ENCODE assay signal across 8 cellular contexts in genomic region chr3:132660056-132660744, GRCh38. TPM values are rescaled to one million over a fixed set of nuclear protein-coding genes. Genes with fewer than 3 reads are reported as not detected.
DNase-seq lines count a peak whose midpoint lies in the region; ATAC-seq and TF ChIP-seq lines count a peak whose summit lies in the region.

UBA5 (plus strand) TSS chr3:132660329; CDS start chr3:132660538, 209 bp downstream.

- H3K27ac Mint-ChIP-seq in activated CD4-positive, alpha-beta T cell treated with anti-CD3 and anti-CD28 coated beads for 36 hours, result peak within 1 kb of the TSS; percentile 98

- CTCF ChIA-PET in activated CD4-positive, alpha-beta T cell treated with anti-CD3 and anti-CD28 coated beads for 36 hours (lab: Charles Lee), result interaction anchor here (0.7 to 1.3 kb wide), 4 partner anchors 15 to 311 kb away, joined by 3 to 5 read pairs (median 4); no protein-coding TSS in a partner anchor

- POLR2A ChIA-PET in activated CD4-positive, alpha-beta T cell treated with anti-CD3 and anti-CD28 coated beads for 36 hours (lab: Charles Lee), result interaction anchor here (0.6 kb wide), 1 partner anchor 11 kb away, joined by 3 read pairs; no protein-coding TSS in a partner anchor

- peak within 1 kb of the TSS; percentile 86 for H3K27ac ChIP-seq in layer of hippocampus (ENCODE audit: low read depth, low read length)

- H3K27me3 ChIP-seq in layer of hippocampus (ENCODE audit: control insufficient read depth, insufficient read depth, low read length), result no peaks in the 10 kb centered on the region

- in situ Hi-C loops in ACHN (cut with HindIII; ENCODE audit: low pct_ligation_motif_present, low pct_unique_long_range_greater_than_20kb, low sequenced_read_pairs), result no loop called here

- no peak for TF ChIP-seq CTCF in choroid plexus epithelial cell (conservative IDR thresholded peaks at IDR 0.05; ENCODE audit: low read depth, low read length)

- H3K4me1 Mint-ChIP-seq in activated CD4-positive, alpha-beta T cell treated with anti-CD3 and anti-CD28 coated beads for 36 hours, result peaks cover 52% of the 10 kb centered on the region

- peaks cover 22% of the 10 kb centered on the region for H3K36me3 Mint-ChIP-seq in activated CD4-positive, alpha-beta T cell treated with anti-CD3 and anti-CD28 coated beads for 36 hours (ENCODE audit: low read depth)

- peak within 1 kb of the TSS; percentile 96 for H3K4me3 Mint-ChIP-seq in activated CD4-positive, alpha-beta T cell treated with anti-CD3 and anti-CD28 coated beads for 36 hours

- peak within 1 kb of the TSS; percentile 97 for H3K4me3 ChIP-seq in choroid plexus epithelial cell (ENCODE audit: low read depth, low read length)

- H3K9me3 Mint-ChIP-seq in activated CD4-positive, alpha-beta T cell treated with anti-CD3 and anti-CD28 coated beads for 36 hours (ENCODE audit: low read depth), result no peaks in the 10 kb centered on the region

- H3K27me3 Mint-ChIP-seq in activated CD4-positive, alpha-beta T cell treated with anti-CD3 and anti-CD28 coated beads for 36 hours, result no peaks in the 10 kb centered on the region

- intact Hi-C loops in activated CD4-positive, alpha-beta T cell treated with anti-CD3 and anti-CD28 coated beads for 36 hours (cut with DNase I, micrococcal nuclease), result loop anchor here (1.0 to 2.0 kb wide), 5 partner anchors 61 to 1913 kb away; partner anchors contain the start of genes CDV3 (in 1 of the 2), DNAJC13 (in 1 of the 2), NPHP3 (in 1 of the 2) and PIK3R4 (in 1 of the 2)

- DNase-seq in ACHN, result peak; percentile 59
- DNase-seq in NCI-H2196 treated with DMSO at 0.1 percent for 48 hours (lab: John Stamatoyannopoulos, UW; ENCODE audit: unreplicated experiment), result peak; percentile 74
- peak; percentile 85 for DNase-seq in activated CD4-positive, alpha-beta T cell treated with anti-CD3 and anti-CD28 coated beads for 36 hours
- DNase-seq in choroid plexus epithelial cell (ENCODE audit: low read depth), result peak; percentile 61
- DNase-seq in stimulated activated CD4-positive, alpha-beta T cell treated with anti-CD3 and anti-CD28 coated beads, Interleukin-1b, Interleukin-23, amount 100 ng/mL, for 4 hours (ENCODE audit: low read depth in 2 of 2), result peak; percentile 52 to 59

- peak; percentile 58 for ATAC-seq in GM18519 (IDR thresholded peaks at IDR 0.05; ENCODE audit: low FRiP score, unreplicated experiment)
- ATAC-seq in HG03039 (IDR thresholded peaks at IDR 0.05; ENCODE audit: unreplicated experiment), result peak; percentile 76
- peak; percentile 90 for ATAC-seq in activated CD4-positive, alpha-beta T cell treated with anti-CD3 and anti-CD28 coated beads for 36 hours

RNA-seq across cellular contexts. Expression of gene UBA5, which starts in this region (rescaled TPM):
- 10 to 100 TPM; 69.7 to 85.1 TPM for total RNA-seq in activated CD4-positive, alpha-beta T cell treated with anti-CD3 and anti-CD28 coated beads for 36 hours

Comparison
In these comparisons a context has a peak if more than half of its experiments do, and no peak if none do; other contexts are left out.
1. Peak in every context shown above with its lines: DNase-seq, ATAC-seq, H3K4me3 ChIP-seq and H3K27ac ChIP-seq.